1 cellular context compared by ENCODE assay signal in the genomic region with DNA sequence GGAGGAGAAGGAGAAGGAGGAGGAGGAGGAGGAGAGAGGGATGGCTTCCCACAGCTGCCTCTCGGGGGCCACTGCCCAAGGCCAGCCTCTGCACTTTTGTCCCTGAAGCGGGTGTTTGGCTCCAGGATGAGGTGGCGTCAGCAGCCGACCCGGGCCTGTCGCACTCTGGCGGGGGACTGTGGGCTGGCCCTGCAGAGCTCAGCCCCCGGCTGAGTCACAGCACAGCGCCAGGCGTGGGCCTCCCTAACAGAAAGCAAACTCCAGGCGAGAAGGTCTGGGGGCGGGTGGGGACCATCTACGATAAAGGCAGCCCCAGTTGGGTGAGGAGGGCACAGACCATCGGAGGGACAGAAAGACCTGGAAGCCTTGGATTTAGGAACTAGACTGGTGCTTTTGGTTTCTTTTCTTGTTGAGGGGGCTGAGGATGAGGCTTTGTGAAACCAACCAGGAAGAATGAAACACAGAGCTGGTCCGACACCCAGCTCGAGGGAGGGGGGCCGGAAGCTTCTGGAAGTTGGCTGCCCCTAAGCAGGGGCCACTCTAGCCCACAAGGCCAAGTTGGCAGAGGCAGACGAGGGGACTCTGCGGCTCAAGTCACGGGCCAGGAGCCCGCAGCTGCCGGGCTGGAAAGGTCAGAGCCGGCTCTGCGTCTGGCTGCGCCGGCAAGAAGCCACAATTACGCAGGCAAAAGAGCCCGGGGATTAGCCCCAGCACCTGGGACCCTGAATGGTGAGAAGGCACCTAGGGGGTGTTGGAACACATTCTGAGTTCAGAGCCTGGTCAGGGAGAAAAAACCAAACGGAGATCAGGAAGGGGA.
TF ChIP-seq lines count a peak whose summit lies in the region.

No MANE protein-coding gene starts in this region.

TF ChIP-seq in K562, 482 proteins besides CTCF, POLR2A, EP300 and RAD21 (continued from another document and continues in another):
- TF ChIP-seq NUFIP1 (IDR thresholded peaks at IDR 0.05; ENCODE audit: partially characterized antibody), result peak; percentile 20
- TF ChIP-seq MTA3 (IDR thresholded peaks at IDR 0.05; ENCODE audit: borderline replicate concordance), result peak; percentile 68
- no peak for TF ChIP-seq TAL1 (IDR thresholded peaks at IDR 0.05)
- 0 out of 2 replicates have a peak, but pooled peaks have one; percentile 43 for TF ChIP-seq FOXP1 (CRISPR knock-in tag; IDR thresholded peaks at IDR 0.05)
- TF ChIP-seq PYGO2 (tag; IDR thresholded peaks at IDR 0.05), result no peak
- no peak for TF ChIP-seq NFE2L1 (tag; IDR thresholded peaks at IDR 0.05; ENCODE audit: borderline replicate concordance, low read depth)
- TF ChIP-seq LEF1 (IDR thresholded peaks at IDR 0.05), result peak; percentile 49; the same call in 1 of the 2 replicates
- TF ChIP-seq, protein P1, sequence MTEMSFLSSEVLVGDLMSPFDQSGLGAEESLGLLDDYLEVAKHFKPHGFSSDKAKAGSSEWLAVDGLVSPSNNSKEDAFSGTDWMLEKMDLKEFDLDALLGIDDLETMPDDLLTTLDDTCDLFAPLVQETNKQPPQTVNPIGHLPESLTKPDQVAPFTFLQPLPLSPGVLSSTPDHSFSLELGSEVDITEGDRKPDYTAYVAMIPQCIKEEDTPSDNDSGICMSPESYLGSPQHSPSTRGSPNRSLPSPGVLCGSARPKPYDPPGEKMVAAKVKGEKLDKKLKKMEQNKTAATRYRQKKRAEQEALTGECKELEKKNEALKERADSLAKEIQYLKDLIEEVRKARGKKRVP (CRISPR knock-in tag; IDR thresholded peaks at IDR 0.05), result no peak; the same call in 1 of the 2 replicates
- TF ChIP-seq TAF9B (IDR thresholded peaks at IDR 0.05; ENCODE audit: partially characterized antibody), result no peak
- no peak for TF ChIP-seq ZFP30 (CRISPR knock-in tag; IDR thresholded peaks at IDR 0.05; ENCODE audit: borderline replicate concordance)
- peak; percentile 56 for TF ChIP-seq KDM5B (IDR thresholded peaks at IDR 0.05; ENCODE audit: insufficient replicate concordance, low read depth, low read length)
- TF ChIP-seq, protein P2, sequence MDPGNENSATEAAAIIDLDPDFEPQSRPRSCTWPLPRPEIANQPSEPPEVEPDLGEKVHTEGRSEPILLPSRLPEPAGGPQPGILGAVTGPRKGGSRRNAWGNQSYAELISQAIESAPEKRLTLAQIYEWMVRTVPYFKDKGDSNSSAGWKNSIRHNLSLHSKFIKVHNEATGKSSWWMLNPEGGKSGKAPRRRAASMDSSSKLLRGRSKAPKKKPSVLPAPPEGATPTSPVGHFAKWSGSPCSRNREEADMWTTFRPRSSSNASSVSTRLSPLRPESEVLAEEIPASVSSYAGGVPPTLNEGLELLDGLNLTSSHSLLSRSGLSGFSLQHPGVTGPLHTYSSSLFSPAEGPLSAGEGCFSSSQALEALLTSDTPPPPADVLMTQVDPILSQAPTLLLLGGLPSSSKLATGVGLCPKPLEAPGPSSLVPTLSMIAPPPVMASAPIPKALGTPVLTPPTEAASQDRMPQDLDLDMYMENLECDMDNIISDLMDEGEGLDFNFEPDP (CRISPR knock-in tag; IDR thresholded peaks at IDR 0.05), result no peak
- TF ChIP-seq ZNF174 (CRISPR knock-in tag; IDR thresholded peaks at IDR 0.05), result no peak
- TF ChIP-seq, protein P3, sequence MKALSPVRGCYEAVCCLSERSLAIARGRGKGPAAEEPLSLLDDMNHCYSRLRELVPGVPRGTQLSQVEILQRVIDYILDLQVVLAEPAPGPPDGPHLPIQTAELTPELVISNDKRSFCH (CRISPR knock-in tag; IDR thresholded peaks at IDR 0.05), result no peak
- TF ChIP-seq, protein P3 (tag; IDR thresholded peaks at IDR 0.05), result peak; percentile 89; the same call in 1 of the 2 replicates
- TF ChIP-seq CBFB (CRISPR knock-in tag; IDR thresholded peaks at IDR 0.05), result no peak
- no peak for TF ChIP-seq SMARCB1 (IDR thresholded peaks at IDR 0.05; ENCODE audit: insufficient read length, low read depth)
- TF ChIP-seq, protein P4, sequence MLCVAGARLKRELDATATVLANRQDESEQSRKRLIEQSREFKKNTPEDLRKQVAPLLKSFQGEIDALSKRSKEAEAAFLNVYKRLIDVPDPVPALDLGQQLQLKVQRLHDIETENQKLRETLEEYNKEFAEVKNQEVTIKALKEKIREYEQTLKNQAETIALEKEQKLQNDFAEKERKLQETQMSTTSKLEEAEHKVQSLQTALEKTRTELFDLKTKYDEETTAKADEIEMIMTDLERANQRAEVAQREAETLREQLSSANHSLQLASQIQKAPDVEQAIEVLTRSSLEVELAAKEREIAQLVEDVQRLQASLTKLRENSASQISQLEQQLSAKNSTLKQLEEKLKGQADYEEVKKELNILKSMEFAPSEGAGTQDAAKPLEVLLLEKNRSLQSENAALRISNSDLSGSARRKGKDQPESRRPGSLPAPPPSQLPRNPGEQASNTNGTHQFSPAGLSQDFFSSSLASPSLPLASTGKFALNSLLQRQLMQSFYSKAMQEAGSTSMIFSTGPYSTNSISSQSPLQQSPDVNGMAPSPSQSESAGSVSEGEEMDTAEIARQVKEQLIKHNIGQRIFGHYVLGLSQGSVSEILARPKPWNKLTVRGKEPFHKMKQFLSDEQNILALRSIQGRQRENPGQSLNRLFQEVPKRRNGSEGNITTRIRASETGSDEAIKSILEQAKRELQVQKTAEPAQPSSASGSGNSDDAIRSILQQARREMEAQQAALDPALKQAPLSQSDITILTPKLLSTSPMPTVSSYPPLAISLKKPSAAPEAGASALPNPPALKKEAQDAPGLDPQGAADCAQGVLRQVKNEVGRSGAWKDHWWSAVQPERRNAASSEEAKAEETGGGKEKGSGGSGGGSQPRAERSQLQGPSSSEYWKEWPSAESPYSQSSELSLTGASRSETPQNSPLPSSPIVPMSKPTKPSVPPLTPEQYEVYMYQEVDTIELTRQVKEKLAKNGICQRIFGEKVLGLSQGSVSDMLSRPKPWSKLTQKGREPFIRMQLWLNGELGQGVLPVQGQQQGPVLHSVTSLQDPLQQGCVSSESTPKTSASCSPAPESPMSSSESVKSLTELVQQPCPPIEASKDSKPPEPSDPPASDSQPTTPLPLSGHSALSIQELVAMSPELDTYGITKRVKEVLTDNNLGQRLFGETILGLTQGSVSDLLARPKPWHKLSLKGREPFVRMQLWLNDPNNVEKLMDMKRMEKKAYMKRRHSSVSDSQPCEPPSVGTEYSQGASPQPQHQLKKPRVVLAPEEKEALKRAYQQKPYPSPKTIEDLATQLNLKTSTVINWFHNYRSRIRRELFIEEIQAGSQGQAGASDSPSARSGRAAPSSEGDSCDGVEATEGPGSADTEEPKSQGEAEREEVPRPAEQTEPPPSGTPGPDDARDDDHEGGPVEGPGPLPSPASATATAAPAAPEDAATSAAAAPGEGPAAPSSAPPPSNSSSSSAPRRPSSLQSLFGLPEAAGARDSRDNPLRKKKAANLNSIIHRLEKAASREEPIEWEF (CRISPR knock-in tag; IDR thresholded peaks at IDR 0.05), result peak; percentile 75; the same call in 1 of the 2 replicates
- TF ChIP-seq BRF1 (IDR thresholded peaks at IDR 0.05; ENCODE audit: borderline replicate concordance, extremely low read depth, insufficient read length), result no peak
- TF ChIP-seq ATF1 (CRISPR knock-in tag; IDR thresholded peaks at IDR 0.05), result peak; percentile 29; the same call in 1 of the 2 replicates
- TF ChIP-seq ATF1 (tag; IDR thresholded peaks at IDR 0.05), result peak; percentile 71
- TF ChIP-seq GTF2E2 (tag; IDR thresholded peaks at IDR 0.05), result peak; percentile 80
- TF ChIP-seq, protein P5, sequence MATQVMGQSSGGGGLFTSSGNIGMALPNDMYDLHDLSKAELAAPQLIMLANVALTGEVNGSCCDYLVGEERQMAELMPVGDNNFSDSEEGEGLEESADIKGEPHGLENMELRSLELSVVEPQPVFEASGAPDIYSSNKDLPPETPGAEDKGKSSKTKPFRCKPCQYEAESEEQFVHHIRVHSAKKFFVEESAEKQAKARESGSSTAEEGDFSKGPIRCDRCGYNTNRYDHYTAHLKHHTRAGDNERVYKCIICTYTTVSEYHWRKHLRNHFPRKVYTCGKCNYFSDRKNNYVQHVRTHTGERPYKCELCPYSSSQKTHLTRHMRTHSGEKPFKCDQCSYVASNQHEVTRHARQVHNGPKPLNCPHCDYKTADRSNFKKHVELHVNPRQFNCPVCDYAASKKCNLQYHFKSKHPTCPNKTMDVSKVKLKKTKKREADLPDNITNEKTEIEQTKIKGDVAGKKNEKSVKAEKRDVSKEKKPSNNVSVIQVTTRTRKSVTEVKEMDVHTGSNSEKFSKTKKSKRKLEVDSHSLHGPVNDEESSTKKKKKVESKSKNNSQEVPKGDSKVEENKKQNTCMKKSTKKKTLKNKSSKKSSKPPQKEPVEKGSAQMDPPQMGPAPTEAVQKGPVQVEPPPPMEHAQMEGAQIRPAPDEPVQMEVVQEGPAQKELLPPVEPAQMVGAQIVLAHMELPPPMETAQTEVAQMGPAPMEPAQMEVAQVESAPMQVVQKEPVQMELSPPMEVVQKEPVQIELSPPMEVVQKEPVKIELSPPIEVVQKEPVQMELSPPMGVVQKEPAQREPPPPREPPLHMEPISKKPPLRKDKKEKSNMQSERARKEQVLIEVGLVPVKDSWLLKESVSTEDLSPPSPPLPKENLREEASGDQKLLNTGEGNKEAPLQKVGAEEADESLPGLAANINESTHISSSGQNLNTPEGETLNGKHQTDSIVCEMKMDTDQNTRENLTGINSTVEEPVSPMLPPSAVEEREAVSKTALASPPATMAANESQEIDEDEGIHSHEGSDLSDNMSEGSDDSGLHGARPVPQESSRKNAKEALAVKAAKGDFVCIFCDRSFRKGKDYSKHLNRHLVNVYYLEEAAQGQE (CRISPR knock-in tag; IDR thresholded peaks at IDR 0.05; ENCODE audit: low read depth), result no peak
- TF ChIP-seq, protein P6, sequence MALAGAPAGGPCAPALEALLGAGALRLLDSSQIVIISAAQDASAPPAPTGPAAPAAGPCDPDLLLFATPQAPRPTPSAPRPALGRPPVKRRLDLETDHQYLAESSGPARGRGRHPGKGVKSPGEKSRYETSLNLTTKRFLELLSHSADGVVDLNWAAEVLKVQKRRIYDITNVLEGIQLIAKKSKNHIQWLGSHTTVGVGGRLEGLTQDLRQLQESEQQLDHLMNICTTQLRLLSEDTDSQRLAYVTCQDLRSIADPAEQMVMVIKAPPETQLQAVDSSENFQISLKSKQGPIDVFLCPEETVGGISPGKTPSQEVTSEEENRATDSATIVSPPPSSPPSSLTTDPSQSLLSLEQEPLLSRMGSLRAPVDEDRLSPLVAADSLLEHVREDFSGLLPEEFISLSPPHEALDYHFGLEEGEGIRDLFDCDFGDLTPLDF (CRISPR knock-in tag; IDR thresholded peaks at IDR 0.05), result no peak
- no peak for TF ChIP-seq SRSF3 (IDR thresholded peaks at IDR 0.05; ENCODE audit: insufficient read depth, low read length)
- TF ChIP-seq FOXK2 (conservative IDR thresholded peaks at IDR 0.05 in 1 of 2, IDR thresholded peaks at IDR 0.05 in 1 of 2; ENCODE audit: low read depth in 2 of 2), result 0 out of 4 replicates have a peak, but pooled peaks of 1 of the 2 experiments have one; percentile 35
- TF ChIP-seq ZNF551 (CRISPR knock-in tag; IDR thresholded peaks at IDR 0.05), result no peak
- no peak for TF ChIP-seq PRMT5 (CRISPR knock-in tag; IDR thresholded peaks at IDR 0.05)
- no peak for TF ChIP-seq ZNF583 (CRISPR knock-in tag; IDR thresholded peaks at IDR 0.05)
- no peak for TF ChIP-seq POLR3A (IDR thresholded peaks at IDR 0.05; ENCODE audit: borderline replicate concordance, extremely low read depth, insufficient read depth, insufficient read length)
- no peak for TF ChIP-seq RFX5 (IDR thresholded peaks at IDR 0.05; ENCODE audit: low read depth, low read length)
- peak; percentile 90 for TF ChIP-seq JUND (IDR thresholded peaks at IDR 0.05; ENCODE audit: borderline replicate concordance, low read depth, low read length)
- TF ChIP-seq JUND (tag; IDR thresholded peaks at IDR 0.05; ENCODE audit: borderline replicate concordance, low read depth, low read length), result no peak
- no peak for TF ChIP-seq CHD4 (IDR thresholded peaks at IDR 0.05; ENCODE audit: insufficient read depth, insufficient replicate concordance, low read depth, low read length, poor library complexity, severe bottlenecking)
- TF ChIP-seq MIER1 (IDR thresholded peaks at IDR 0.05; ENCODE audit: low read depth), result no peak
- no peak for TF ChIP-seq HDAC3 (IDR thresholded peaks at IDR 0.05; ENCODE audit: borderline replicate concordance, partially characterized antibody)
- TF ChIP-seq FOS (IDR thresholded peaks at IDR 0.05; ENCODE audit: extremely low read depth, insufficient read length), result no peak
- no peak for TF ChIP-seq BRCA1 (IDR thresholded peaks at IDR 0.05)
- TF ChIP-seq BRCA1 (CRISPR knock-in tag; IDR thresholded peaks at IDR 0.05), result no peak
- peak; percentile 77 for TF ChIP-seq CREB1 (IDR thresholded peaks at IDR 0.05)
- peak; percentile 70; the same call in 1 of the 2 replicates for TF ChIP-seq CREB1 (CRISPR knock-in tag; IDR thresholded peaks at IDR 0.05)
- peak; percentile 84 for TF ChIP-seq PRDM10 (IDR thresholded peaks at IDR 0.05; ENCODE audit: partially characterized antibody)
- no peak for TF ChIP-seq HMG20A (CRISPR knock-in tag; conservative IDR thresholded peaks at IDR 0.05)
- no peak for TF ChIP-seq MCM3 (IDR thresholded peaks at IDR 0.05)
- 0 out of 2 replicates have a peak, but pooled peaks have one; percentile 10 for TF ChIP-seq ZC3H8 (IDR thresholded peaks at IDR 0.05)
